In the genomic region with DNA sequence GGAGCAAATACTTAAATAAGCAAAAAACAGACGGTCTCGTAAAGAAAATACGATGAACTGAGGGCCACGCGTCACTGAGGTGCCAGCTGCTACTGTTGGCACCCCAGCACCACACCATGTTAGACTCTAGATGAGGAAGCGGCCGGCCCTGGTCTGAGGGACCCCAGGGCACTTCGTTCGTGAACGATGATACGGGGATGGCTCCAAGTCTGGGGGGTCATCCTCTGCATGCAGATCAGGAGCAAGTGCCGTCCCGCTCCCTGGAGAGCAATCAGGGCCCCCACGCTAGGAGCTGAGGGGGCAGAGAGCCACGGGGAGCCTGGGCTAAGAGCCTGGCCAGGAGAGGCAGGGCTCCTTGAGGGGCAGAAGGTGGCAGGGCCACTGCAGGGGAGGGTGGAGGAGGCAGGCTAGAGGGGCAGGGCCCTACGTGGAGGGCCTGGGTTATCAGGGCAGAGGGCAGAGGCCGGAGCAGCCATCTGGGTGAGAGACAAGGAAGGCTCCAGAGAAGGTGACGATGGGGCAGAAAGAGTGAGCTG, we compare ENCODE assay signal across 1 cellular context.
TF ChIP-seq lines count a peak whose summit lies in the region.

No MANE protein-coding gene starts in this region.

TF ChIP-seq in liver, 16 proteins besides CTCF, POLR2A, EP300 and RAD21 (continued from another document):
- TF ChIP-seq, protein P1, sequence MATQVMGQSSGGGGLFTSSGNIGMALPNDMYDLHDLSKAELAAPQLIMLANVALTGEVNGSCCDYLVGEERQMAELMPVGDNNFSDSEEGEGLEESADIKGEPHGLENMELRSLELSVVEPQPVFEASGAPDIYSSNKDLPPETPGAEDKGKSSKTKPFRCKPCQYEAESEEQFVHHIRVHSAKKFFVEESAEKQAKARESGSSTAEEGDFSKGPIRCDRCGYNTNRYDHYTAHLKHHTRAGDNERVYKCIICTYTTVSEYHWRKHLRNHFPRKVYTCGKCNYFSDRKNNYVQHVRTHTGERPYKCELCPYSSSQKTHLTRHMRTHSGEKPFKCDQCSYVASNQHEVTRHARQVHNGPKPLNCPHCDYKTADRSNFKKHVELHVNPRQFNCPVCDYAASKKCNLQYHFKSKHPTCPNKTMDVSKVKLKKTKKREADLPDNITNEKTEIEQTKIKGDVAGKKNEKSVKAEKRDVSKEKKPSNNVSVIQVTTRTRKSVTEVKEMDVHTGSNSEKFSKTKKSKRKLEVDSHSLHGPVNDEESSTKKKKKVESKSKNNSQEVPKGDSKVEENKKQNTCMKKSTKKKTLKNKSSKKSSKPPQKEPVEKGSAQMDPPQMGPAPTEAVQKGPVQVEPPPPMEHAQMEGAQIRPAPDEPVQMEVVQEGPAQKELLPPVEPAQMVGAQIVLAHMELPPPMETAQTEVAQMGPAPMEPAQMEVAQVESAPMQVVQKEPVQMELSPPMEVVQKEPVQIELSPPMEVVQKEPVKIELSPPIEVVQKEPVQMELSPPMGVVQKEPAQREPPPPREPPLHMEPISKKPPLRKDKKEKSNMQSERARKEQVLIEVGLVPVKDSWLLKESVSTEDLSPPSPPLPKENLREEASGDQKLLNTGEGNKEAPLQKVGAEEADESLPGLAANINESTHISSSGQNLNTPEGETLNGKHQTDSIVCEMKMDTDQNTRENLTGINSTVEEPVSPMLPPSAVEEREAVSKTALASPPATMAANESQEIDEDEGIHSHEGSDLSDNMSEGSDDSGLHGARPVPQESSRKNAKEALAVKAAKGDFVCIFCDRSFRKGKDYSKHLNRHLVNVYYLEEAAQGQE (IDR thresholded peaks at IDR 0.05) = no peak
- TF ChIP-seq MAX (IDR thresholded peaks at IDR 0.05) (no peak), ATF3 (IDR thresholded peaks at IDR 0.05) (no peak), HNF4G (IDR thresholded peaks at IDR 0.05) (no peak), YY1 (IDR thresholded peaks at IDR 0.05) (no peak), SP1 (IDR thresholded peaks at IDR 0.05) (no peak), HNF4A (conservative IDR thresholded peaks at IDR 0.05) (no peak)
TF ChIP-seq in liver: peak in this region for 0.
